In the genomic region with DNA sequence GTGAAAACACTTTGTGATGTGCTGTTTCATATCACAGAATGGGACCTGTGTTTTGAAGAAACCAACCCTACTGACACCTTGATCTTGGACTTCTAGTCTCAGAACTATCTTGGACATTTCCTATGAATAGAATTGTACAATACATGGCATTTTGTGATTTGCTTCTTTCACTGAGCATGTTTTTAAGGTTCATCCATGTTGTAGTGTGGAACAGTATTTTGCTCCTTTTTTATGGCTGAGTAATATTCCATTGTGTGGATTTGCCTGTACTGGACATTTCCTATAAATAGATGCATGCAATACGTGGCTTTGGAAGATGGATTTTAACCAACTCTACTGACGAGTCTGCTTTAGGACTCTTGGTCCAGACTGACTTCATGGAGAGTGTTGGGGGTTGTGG, we compare ENCODE assay signal across 1 cellular context.
TF ChIP-seq lines count a peak whose summit lies in the region.

No MANE protein-coding gene starts in this region.

TF ChIP-seq in K562, 482 proteins besides CTCF, POLR2A, EP300 and RAD21:
- TF ChIP-seq KDM1A (IDR thresholded peaks at IDR 0.05) (peak in 1 of 2 experiments; percentile 41; a peak in 1 of 4 replicates), RBM25 (IDR thresholded peaks at IDR 0.05; ENCODE audit: low read depth, low read length, severe bottlenecking) (peak; percentile 81), MAZ (CRISPR knock-in tag; conservative IDR thresholded peaks at IDR 0.05 in 1 of 2, IDR thresholded peaks at IDR 0.05 in 1 of 2) (no peak), BCOR (IDR thresholded peaks at IDR 0.05) (peak; percentile 62; the same call in 1 of the 2 replicates), ZNF146 (CRISPR knock-in tag; IDR thresholded peaks at IDR 0.05; ENCODE audit: unreplicated experiment) (peak; percentile 98), ZNF695 (CRISPR knock-in tag; IDR thresholded peaks at IDR 0.05) (no peak), TEAD1 (CRISPR knock-in tag; IDR thresholded peaks at IDR 0.05) (no peak), TAL1 (IDR thresholded peaks at IDR 0.05) (no peak)
